In the genomic region with DNA sequence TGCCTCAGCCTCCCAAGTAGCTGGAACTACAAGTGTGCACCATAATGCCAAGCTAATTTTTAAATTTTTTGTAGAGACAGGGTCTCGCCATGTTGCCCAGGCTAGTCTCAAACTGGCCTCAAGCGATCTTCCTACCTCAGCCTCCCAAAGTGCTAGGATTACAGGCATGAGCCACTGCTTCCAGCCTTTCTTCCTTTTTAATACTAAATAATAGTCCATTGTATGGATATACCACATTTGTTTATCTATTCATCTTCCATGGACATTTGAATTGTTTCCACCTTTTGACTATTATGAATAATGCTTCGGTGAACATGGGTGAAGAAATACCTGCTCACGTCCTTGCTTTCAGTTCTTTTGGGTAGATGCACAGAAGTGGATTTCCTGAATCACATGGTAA, we compare ENCODE assay signal across 20 cellular contexts. TPM values are rescaled to one million over a fixed set of nuclear protein-coding genes. Genes with fewer than 3 reads are reported as not detected.
DNase-seq lines count a peak whose midpoint lies in the region; ATAC-seq, FAIRE-seq and TF ChIP-seq lines count a peak whose summit lies in the region.
"Had no signal": no experiment of that assay in that cellular context is flagged by ENCODE, and none has a peak within 500 bp of the region (broad histone marks: within the 10 kb centered on the region; RNA-seq: fewer than 3 reads in every experiment).

No MANE protein-coding gene starts in this region.

- TF ChIP-seq POLR2A in A549 (IDR thresholded peaks at IDR 0.05; ENCODE audit: low read length) (no peak), vagina (IDR thresholded peaks at IDR 0.05) (no peak)

- intact Hi-C loops in activated CD4-positive, alpha-beta T cell treated with anti-CD3 and anti-CD28 coated beads for 36 hours (cut with DNase I, micrococcal nuclease): loop anchor here in 1 of 2 experiments (10.0 kb wide), 1 partner anchor 904 kb away; the partner anchor contains the start of gene CEBPG
- intact Hi-C loops in naive thymus-derived CD4-positive, alpha-beta T cell (cut with micrococcal nuclease): no loop called here
- intact Hi-C loops in vagina (cut with DNase I): no loop called here

- H3K4me2 ChIP-seq in A549: no peak overlapping the region
- H3K4me2 ChIP-seq: BLaER1 treated with 17β-estradiol and CSF1 and Interleukin-3, amounts not matched to agents 10 nM and 100 nM had no signal

- H3K4me3 Mint-ChIP-seq in activated CD4-positive, alpha-beta T cell treated with anti-CD3 and anti-CD28 coated beads for 36 hours: no peak overlapping the region
- no peak overlapping the region for H3K4me3 Mint-ChIP-seq in activated CD4-positive, alpha-beta T cell treated with anti-CD3 and anti-CD28 coated beads, Interleukin-2, amount 10 ng/mL, durations not matched to agents 7 days and 5 days
- H3K4me3 Mint-ChIP-seq in naive thymus-derived CD4-positive, alpha-beta T cell: peak overlapping the region in 9 of 10 donors; percentile 2 to 72 (median 52)
- H3K4me3 Mint-ChIP-seq: B cell had no signal

- no peak for TF ChIP-seq RAD21 in A549 (conservative IDR thresholded peaks at IDR 0.05 in 1 of 2, IDR thresholded peaks at IDR 0.05 in 1 of 2)

- H3K9me3 Mint-ChIP-seq in activated CD4-positive, alpha-beta T cell treated with anti-CD3 and anti-CD28 coated beads for 36 hours (ENCODE audit: low read depth): peaks cover 3% of the 10 kb centered on the region
- H3K9me3 Mint-ChIP-seq in activated CD4-positive, alpha-beta T cell treated with anti-CD3 and anti-CD28 coated beads, Interleukin-2, amount 10 ng/mL, durations not matched to agents 7 days and 5 days: peaks cover 5% of the 10 kb centered on the region
- H3K9me3 Mint-ChIP-seq in naive thymus-derived CD4-positive, alpha-beta T cell: peaks cover 0 to 5% (median 0%) of the 10 kb centered on the region in 11 donors
- H3K9me3 Mint-ChIP-seq: IgD-negative memory B cell had no signal

- TF ChIP-seq CTCF in A549 (IDR thresholded peaks at IDR 0.05) (no peak), HEK293 (tag by site-specific recombination; IDR thresholded peaks at IDR 0.05) (no peak), vagina (IDR thresholded peaks at IDR 0.05) (no peak)

- H3K27ac ChIP-seq in A549: no peak overlapping the region
- no peak overlapping the region for H3K27ac ChIP-seq in HEK293 (ENCODE audit: extremely low read depth, low read depth, low read length)
- no peak overlapping the region for H3K27ac ChIP-seq in naive thymus-derived CD4-positive, alpha-beta T cell (ENCODE audit: low read depth, low read length)
- H3K27ac ChIP-seq in vagina: no peak overlapping the region
- H3K27ac ChIP-seq: BLaER1 treated with 17β-estradiol and CSF1 and Interleukin-3, amounts not matched to agents 10 nM and 100 nM had no signal

- H3K4me3 ChIP-seq in A549 (no peak overlapping the region), HEK293 (ENCODE audit: low read depth, low read length) (no peak overlapping the region), vagina (no peak overlapping the region)
- no peak overlapping the region for H3K4me3 ChIP-seq in naive thymus-derived CD4-positive, alpha-beta T cell (ENCODE audit: low read length)
- H3K4me3 ChIP-seq: BLaER1 treated with 17β-estradiol and CSF1 and Interleukin-3, amounts not matched to agents 10 nM and 100 nM; HAP-1 had no signal

- H3K9me3 ChIP-seq in A549: no peaks in the 10 kb centered on the region
- peaks cover 2% of the 10 kb centered on the region for H3K9me3 ChIP-seq in HEK293 (ENCODE audit: control insufficient read depth, insufficient read depth, low read depth, low read length)
- H3K9me3 ChIP-seq in naive thymus-derived CD4-positive, alpha-beta T cell (ENCODE audit: control insufficient read depth in 2 of 3, low read length in 3 of 3): no peaks in the 10 kb centered on the region
- H3K9me3 ChIP-seq in vagina: no peaks in the 10 kb centered on the region
- H3K9me3 ChIP-seq: Caco-2, HAP-1 had no signal

- POLR2A ChIA-PET in activated CD4-positive, alpha-beta T cell treated with anti-CD3 and anti-CD28 coated beads for 36 hours (lab: Charles Lee): no interaction called here
- POLR2A ChIA-PET in activated CD4-positive, alpha-beta T cell treated with anti-CD3 and anti-CD28 coated beads, Interleukin-2, amount 10 ng/mL, durations not matched to agents 7 days and 5 days (lab: Charles Lee): no interaction called here
- POLR2A ChIA-PET in A549 (lab: Yijun Ruan, JAX) (no interaction called here), HEK293 (lab: Yijun Ruan, JAX) (interaction anchor here (0.6 kb wide), 1 partner anchor 13 kb away, joined by 5 read pairs; no protein-coding TSS in a partner anchor)
- POLR2A ChIA-PET in naive thymus-derived CD4-positive, alpha-beta T cell (lab: Charles Lee): interaction anchor here (0.6 to 2.6 kb wide), 6 partner anchors 8 to 65 kb away, joined by 3 to 11 read pairs (median 4); no protein-coding TSS in a partner anchor

- no peak for ATAC-seq in activated CD4-positive, alpha-beta T cell treated with anti-CD3 and anti-CD28 coated beads for 36 hours
- ATAC-seq in A549 (no peak), HG02840 (IDR thresholded peaks at IDR 0.05; ENCODE audit: low FRiP score, unreplicated experiment) (no peak)
- no peak for ATAC-seq in naive thymus-derived CD4-positive, alpha-beta T cell

- DNase-seq in activated CD4-positive, alpha-beta T cell treated with anti-CD3 and anti-CD28 coated beads for 36 hours: no peak
- DNase-seq in activated CD4-positive, alpha-beta T cell treated with anti-CD3 and anti-CD28 coated beads, Interleukin-2, amount 10 ng/mL, durations not matched to agents 7 days and 5 days: no peak
- DNase-seq in A549 (ENCODE audit: low read depth in 1 of 2, low spot score in 1 of 2) (no peak), vagina (ENCODE audit: extremely low spot score in 2 of 2) (no peak), H4 (ENCODE audit: low spot score) (no peak)
- no peak for DNase-seq in naive thymus-derived CD4-positive, alpha-beta T cell
- DNase-seq: 8988T, Caco-2 had no signal

- no peaks in the 10 kb centered on the region for H3K27me3 ChIP-seq in naive thymus-derived CD4-positive, alpha-beta T cell (ENCODE audit: control insufficient read depth in 2 of 2, insufficient read depth in 2 of 2, low read length in 2 of 2)
- H3K27me3 ChIP-seq in vagina: no peaks in the 10 kb centered on the region
- H3K27me3 ChIP-seq: BLaER1 treated with 17β-estradiol and CSF1 and Interleukin-3, amounts not matched to agents 10 nM and 100 nM had no signal

- TF ChIP-seq EP300 in A549 (IDR thresholded peaks at IDR 0.05): no peak

- WGBS in A549 (ENCODE audit: missing lambda C conversion rate): 94% methylated on average over 4 of the region's 4 CpGs

- CTCF ChIA-PET in activated CD4-positive, alpha-beta T cell treated with anti-CD3 and anti-CD28 coated beads for 36 hours (lab: Charles Lee): no interaction called here
- CTCF ChIA-PET in activated CD4-positive, alpha-beta T cell treated with anti-CD3 and anti-CD28 coated beads, Interleukin-2, amount 10 ng/mL, durations not matched to agents 7 days and 5 days (lab: Charles Lee): interaction anchor here (0.6 kb wide), 2 partner anchors 87 to 334 kb away, joined by 3 read pairs; no protein-coding TSS in a partner anchor
- CTCF ChIA-PET in A549 (lab: Yijun Ruan, JAX) (interaction anchor here (0.6 to 2.2 kb wide), 6 partner anchors 9 to 67 kb away, joined by 3 to 5 read pairs (median 4); no protein-coding TSS in a partner anchor), HEK293 (lab: Yijun Ruan, JAX) (no interaction called here)
- CTCF ChIA-PET in naive thymus-derived CD4-positive, alpha-beta T cell (lab: Charles Lee): interaction anchor here (1.0 kb wide), 1 partner anchor 59 kb away, joined by 3 read pairs; no protein-coding TSS in a partner anchor

- peaks cover 16% of the 10 kb centered on the region for H3K36me3 Mint-ChIP-seq in activated CD4-positive, alpha-beta T cell treated with anti-CD3 and anti-CD28 coated beads for 36 hours (ENCODE audit: low read depth)
- peaks cover 14% of the 10 kb centered on the region for H3K36me3 Mint-ChIP-seq in activated CD4-positive, alpha-beta T cell treated with anti-CD3 and anti-CD28 coated beads, Interleukin-2, amount 10 ng/mL, durations not matched to agents 7 days and 5 days (ENCODE audit: low read depth)
- H3K36me3 Mint-ChIP-seq in naive thymus-derived CD4-positive, alpha-beta T cell: peaks cover 0 to 22% (median 13%) of the 10 kb centered on the region in 5 donors

- H3K4me1 Mint-ChIP-seq in activated CD4-positive, alpha-beta T cell treated with anti-CD3 and anti-CD28 coated beads for 36 hours: peaks cover 63% of the 10 kb centered on the region
- H3K4me1 Mint-ChIP-seq in activated CD4-positive, alpha-beta T cell treated with anti-CD3 and anti-CD28 coated beads, Interleukin-2, amount 10 ng/mL, durations not matched to agents 7 days and 5 days: peaks cover 37% of the 10 kb centered on the region
- H3K4me1 Mint-ChIP-seq in naive thymus-derived CD4-positive, alpha-beta T cell: peaks cover 15 to 93% (median 81%) of the 10 kb centered on the region in 7 donors

- peaks cover 4% of the 10 kb centered on the region; the same call in 1 of the 3 replicates for H3K4me1 ChIP-seq in A549
- peaks cover 17% of the 10 kb centered on the region for H3K4me1 ChIP-seq in HEK293 (ENCODE audit: control insufficient read depth, insufficient read depth, low read length)
- H3K4me1 ChIP-seq in naive thymus-derived CD4-positive, alpha-beta T cell (ENCODE audit: control insufficient read depth in 2 of 2, insufficient read depth in 2 of 2, low read length in 2 of 2): peaks cover 0 to 40% of the 10 kb centered on the region in 2 donors
- peaks cover 21% of the 10 kb centered on the region for H3K4me1 ChIP-seq in vagina

- peaks cover 0 to 32% of the 10 kb centered on the region in 2 experiments; a peak in 2 of 3 replicates for H3K36me3 ChIP-seq in HEK293 (ENCODE audit: control insufficient read depth in 2 of 2, insufficient read depth in 1 of 2, low read length in 2 of 2)
- H3K36me3 ChIP-seq in naive thymus-derived CD4-positive, alpha-beta T cell (ENCODE audit: control insufficient read depth in 2 of 3, insufficient read depth in 3 of 3, low read length in 3 of 3): no peaks in the 10 kb centered on the region
- H3K36me3 ChIP-seq in vagina: no peaks in the 10 kb centered on the region
- H3K36me3 ChIP-seq: HAP-1 had no signal

- H3K27ac Mint-ChIP-seq in activated CD4-positive, alpha-beta T cell treated with anti-CD3 and anti-CD28 coated beads for 36 hours: peak overlapping the region; percentile 43
- no peak overlapping the region for H3K27ac Mint-ChIP-seq in activated CD4-positive, alpha-beta T cell treated with anti-CD3 and anti-CD28 coated beads, Interleukin-2, amount 10 ng/mL, durations not matched to agents 7 days and 5 days
- peak overlapping the region in 7 of 9 donors; percentile 32 to 83 (median 68) for H3K27ac Mint-ChIP-seq in naive thymus-derived CD4-positive, alpha-beta T cell
- H3K27ac Mint-ChIP-seq: B cell had no signal

- no peaks in the 10 kb centered on the region for H3K27me3 Mint-ChIP-seq in activated CD4-positive, alpha-beta T cell treated with anti-CD3 and anti-CD28 coated beads for 36 hours
- no peaks in the 10 kb centered on the region for H3K27me3 Mint-ChIP-seq in activated CD4-positive, alpha-beta T cell treated with anti-CD3 and anti-CD28 coated beads, Interleukin-2, amount 10 ng/mL, durations not matched to agents 7 days and 5 days
- no peaks in the 10 kb centered on the region for H3K27me3 Mint-ChIP-seq in naive thymus-derived CD4-positive, alpha-beta T cell
- H3K27me3 Mint-ChIP-seq: B cell, IgD-negative memory B cell had no signal

- FAIRE-seq in A549 (lab: Jason Lieb, UNC): peak; percentile 7
- FAIRE-seq: D721Med, G401.6, GM12891, GM19239, H1, HTR-8/SVneo had no signal

RNA-seq across cellular contexts. Expression of gene GARRE1, which starts 24.4 kb away (rescaled TPM):
- 10 to 100 TPM; 14.6 to 16.1 TPM for total RNA-seq in activated CD4-positive, alpha-beta T cell treated with anti-CD3 and anti-CD28 coated beads for 36 hours
- total RNA-seq in activated CD4-positive, alpha-beta T cell treated with anti-CD3 and anti-CD28 coated beads, Interleukin-2, amount 10 ng/mL, durations not matched to agents 7 days and 5 days: 10 to 100 TPM; 16.1 to 16.6 TPM
- polyA plus RNA-seq in A549 (2011; rRNA removed): 19.4 and 20.0 TPM in 2 replicates
- polyA plus RNA-seq in A549 (2012; cell fraction: cytosol; rRNA removed): 10.9 and 13.3 TPM in 2 replicates
- polyA plus RNA-seq in A549 (2012; cell fraction: nucleus; rRNA removed): 15.7 and 23.1 TPM in 2 replicates
- 9.0 to 9.6 TPM (median 9.1 TPM) in 3 replicates for polyA plus RNA-seq in A549 (2017; fragmentation: RNase III; extraction: RNeasy Plus Mini Kit Qiagen cat#74134 plus additional on column Dnase treatment)
- 21.1 and 21.2 TPM in 2 replicates for polyA minus RNA-seq in A549 (2011; rRNA and poly(A)+ RNA removed)
- total RNA-seq in naive thymus-derived CD4-positive, alpha-beta T cell: 10 to 100 TPM; 11.7 to 57.2 (median 38.0) TPM
- 1 to 10 TPM; 5.3 to 9.0 TPM for polyA plus RNA-seq in naive thymus-derived CD4-positive, alpha-beta T cell
- total RNA-seq in vagina: 28.5 TPM
- 10.4 and 11.9 TPM in 2 replicates for total RNA-seq in H4 (2014; rRNA removed; shearing (Covaris generic))

Comparison
In these comparisons a context has a peak if more than half of its experiments do, and no peak if none do; other contexts are left out.
1. CTCF ChIA-PET loops: an anchor here in activated CD4-positive, alpha-beta T cell treated with anti-CD3 and anti-CD28 coated beads, Interleukin-2, amount 10 ng/mL, durations not matched to agents 7 days and 5 days (0.6 kb wide), A549 (0.6 to 2.2 kb wide) and naive thymus-derived CD4-positive, alpha-beta T cell (1.0 kb wide); none called in activated CD4-positive, alpha-beta T cell treated with anti-CD3 and anti-CD28 coated beads for 36 hours and HEK293.
2. H3K4me3 Mint-ChIP-seq: peak in naive thymus-derived CD4-positive, alpha-beta T cell (9 of 10); none in activated CD4-positive, alpha-beta T cell treated with anti-CD3 and anti-CD28 coated beads for 36 hours (single experiment) and activated CD4-positive, alpha-beta T cell treated with anti-CD3 and anti-CD28 coated beads, Interleukin-2, amount 10 ng/mL, durations not matched to agents 7 days and 5 days (single experiment).
3. POLR2A ChIA-PET loops: an anchor here in HEK293 (0.6 kb wide) and naive thymus-derived CD4-positive, alpha-beta T cell (0.6 to 2.6 kb wide); none called in activated CD4-positive, alpha-beta T cell treated with anti-CD3 and anti-CD28 coated beads for 36 hours, activated CD4-positive, alpha-beta T cell treated with anti-CD3 and anti-CD28 coated beads, Interleukin-2, amount 10 ng/mL, durations not matched to agents 7 days and 5 days and A549.